8 cellular contexts compared by ENCODE assay signal in the genomic region with DNA sequence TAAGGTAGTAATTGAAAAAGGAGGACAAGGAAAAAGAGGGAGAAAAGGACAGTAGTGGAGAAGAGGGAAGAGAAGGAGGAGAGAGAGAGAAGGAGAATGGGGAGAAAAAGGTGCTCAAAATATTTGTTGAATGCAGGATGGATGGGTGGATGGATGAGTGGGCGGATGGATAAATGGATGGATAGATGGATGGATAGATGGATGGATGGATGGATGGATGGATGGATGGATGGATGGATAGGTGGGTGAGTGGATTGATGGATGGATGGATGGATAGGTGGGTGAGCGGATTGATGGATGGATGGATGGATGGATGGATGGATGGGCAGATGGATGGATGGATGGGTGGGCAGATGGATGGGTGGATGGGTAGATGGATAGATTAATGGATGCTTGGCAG. TPM values are rescaled to one million over a fixed set of nuclear protein-coding genes. Genes with fewer than 3 reads are reported as not detected.
"Had no signal": no experiment of that assay in that cellular context is flagged by ENCODE, and none has a peak within 500 bp of the region (broad histone marks: within the 10 kb centered on the region; RNA-seq: fewer than 3 reads in every experiment).

No MANE protein-coding gene starts in this region.

- H3K27ac ChIP-seq: HL-60 had no signal

- H3K4me3 ChIP-seq: K562 had no signal

- H3K4me3 Mint-ChIP-seq: IgD-negative memory B cell had no signal

- H3K9me3 Mint-ChIP-seq: IgD-negative memory B cell had no signal

- ATAC-seq: HepG2, K562 had no signal

- H3K36me3 Mint-ChIP-seq: IgD-negative memory B cell had no signal

- DNase-seq: IMR-90, KBM-7, KG1 had no signal

- H3K27ac Mint-ChIP-seq: IgD-negative memory B cell had no signal

RNA-seq across cellular contexts. Expression of gene C14orf132, which starts 21.3 kb away (rescaled TPM):
- total RNA-seq: HT-29, K562 had no signal
- polyA plus RNA-seq: K562 had no signal
